ENCODE assay signal across 9 cellular contexts in genomic region chr11:119029069-119029339, GRCh38. TPM values are rescaled to one million over a fixed set of nuclear protein-coding genes. Genes with fewer than 3 reads are reported as not detected.
A peak's percentile ranks its signal among the peaks of the same experiment; 100 is the strongest.
DNase-seq lines count a peak whose midpoint lies in the region; FAIRE-seq and TF ChIP-seq lines count a peak whose summit lies in the region.
"Had no signal": no experiment of that assay in that cellular context is flagged by ENCODE, and none has a peak within 500 bp of the region (broad histone marks: within the 10 kb centered on the region; RNA-seq: fewer than 3 reads in every experiment).

No MANE protein-coding gene starts in this region.

- peaks cover 18% of the 10 kb centered on the region; the same call in 1 of the 2 replicates for H3F3A ChIP-seq in PC-9 (ENCODE audit: insufficient read depth, low read depth)

- TF ChIP-seq POLR2A in GM12891 (IDR thresholded peaks at IDR 0.05; ENCODE audit: low read depth, low read length) (no peak), prostate gland (IDR thresholded peaks at IDR 0.05) (no peak)

- no TSS peak for BruUV-seq in PC-9 (replicated peaks; lab: Mats Ljungman, UMichigan)

- H3K27me3 ChIP-seq in PC-9 (ENCODE audit: insufficient read depth, low read depth) (no peaks in the 10 kb centered on the region), prostate gland (replicated peaks; ENCODE audit: insufficient read depth) (no peaks in the 10 kb centered on the region)

- no peak for TF ChIP-seq CTCF in PC-9 (conservative IDR thresholded peaks at IDR 0.05)
- no peak for TF ChIP-seq CTCF in endothelial cell (IDR thresholded peaks at IDR 0.05; ENCODE audit: unreplicated experiment)
- TF ChIP-seq CTCF in prostate gland (IDR thresholded peaks at IDR 0.05) = no peak

- H3K4me3 Mint-ChIP-seq in endothelial cell (ENCODE audit: unreplicated experiment) = peak overlapping the region; percentile 79

- CTCF ChIA-PET in PC-9 (lab: Charles Lee) = interaction anchor here (0.5 kb wide), 1 partner anchor 175 kb away, joined by 6 read pairs; no protein-coding TSS in a partner anchor

- no peak for DNase-seq in GM12891 (ENCODE audit: insufficient read length, low spot score)
- no peak for DNase-seq in PC-9
- DNase-seq in endothelial cell (ENCODE audit: low spot score) = no peak
- no peak for DNase-seq in prostate gland (ENCODE audit: low spot score)
- no peak for DNase-seq in AG20443 (ENCODE audit: low spot score)
- no peak for DNase-seq in DMS79 treated with DMSO at 0.1 percent for 48 hours (lab: John Stamatoyannopoulos, UW)
- no peak for DNase-seq in NCI-H226
- no peak for DNase-seq in GDM1 (lab: John Stamatoyannopoulos, UW)
- DNase-seq: activated naive CD4-positive, alpha-beta T cell had no signal

- peaks cover 3% of the 10 kb centered on the region for H3K27me3 Mint-ChIP-seq in endothelial cell (ENCODE audit: unreplicated experiment)

- no peaks in the 10 kb centered on the region for H3K9me2 ChIP-seq in PC-9 (ENCODE audit: insufficient read depth)

- intact Hi-C loops in PC-9 (cut with micrococcal nuclease; ENCODE audit: unreplicated experiment) = no loop called here
- intact Hi-C loops in prostate gland (cut with DNase I) = no loop called here

- no peak overlapping the region for H3K27ac ChIP-seq in PC-9
- H3K27ac ChIP-seq in prostate gland = peak overlapping the region; percentile 91 to 93

- H3K9me3 ChIP-seq in PC-9 (ENCODE audit: insufficient read depth, low read depth) (no peaks in the 10 kb centered on the region), prostate gland (no peaks in the 10 kb centered on the region)

- H3K4me1 Mint-ChIP-seq in endothelial cell (ENCODE audit: unreplicated experiment) = peaks cover 28% of the 10 kb centered on the region

- H3K4me1 ChIP-seq in PC-9 (replicated peaks; ENCODE audit: insufficient read depth) (peaks cover 14% of the 10 kb centered on the region; the same call in 1 of the 2 replicates), prostate gland (replicated peaks) (peaks cover 17% of the 10 kb centered on the region)

- no peaks in the 10 kb centered on the region for H4K20me1 ChIP-seq in PC-9 (ENCODE audit: insufficient read depth)

- no peaks in the 10 kb centered on the region for H3K9me3 Mint-ChIP-seq in endothelial cell (ENCODE audit: unreplicated experiment)

- H3K27ac Mint-ChIP-seq in endothelial cell (ENCODE audit: unreplicated experiment) = peak overlapping the region; percentile 48

- POLR2A ChIA-PET in PC-9 (lab: Charles Lee; ENCODE audit: unreplicated experiment) = no interaction called here

- H3K4me3 ChIP-seq in PC-9 (no peak overlapping the region), prostate gland (peak overlapping the region in 1 of 2 donors; percentile 75)

- 0 out of 2 replicates have a peak, but pooled peaks cover 15% of the 10 kb centered on the region for H3K36me3 ChIP-seq in PC-9 (ENCODE audit: low read depth)
- no peaks in the 10 kb centered on the region for H3K36me3 ChIP-seq in prostate gland

- no peak overlapping the region for H2AFZ ChIP-seq in PC-9

- peaks cover 15% of the 10 kb centered on the region for H3K36me3 Mint-ChIP-seq in endothelial cell (ENCODE audit: low read depth, unreplicated experiment)

- WGBS in prostate gland = 80% methylated on average over 1 of the region's 1 CpG

- peak overlapping the region; percentile 98; the same call in 1 of the 2 replicates for H3K4me2 ChIP-seq in PC-9

- H3K79me2 ChIP-seq in PC-9 (ENCODE audit: low read depth) = peaks cover 16% of the 10 kb centered on the region

- peak; percentile 57 for FAIRE-seq in GM12891 (lab: Jason Lieb, UNC)

TF ChIP-seq in GM12891, 5 proteins besides CTCF, POLR2A, EP300 and RAD21:
- no peak for TF ChIP-seq SPI1 (IDR thresholded peaks at IDR 0.05; ENCODE audit: low read depth, low read length)
TF ChIP-seq in GM12891: peak in this region for 0.

RNA-seq across cellular contexts. Expression of gene SLC37A4, which starts 1.7 kb away (rescaled TPM):
- 14.7 TPM for polyA plus RNA-seq in GM12891 (2012; ENCODE audit: low read depth, missing spikeins)
- total RNA-seq in PC-9 (2021) = 23.2 and 24.3 TPM in 2 replicates
- total RNA-seq in endothelial cell (ENCODE audit: unreplicated experiment) = 21.9 TPM
- 10 to 100 TPM; 36.2 to 58.7 TPM for total RNA-seq in prostate gland

RNA-seq across cellular contexts. Expression of gene TRAPPC4, which starts 10.4 kb away (rescaled TPM):
- 69.5 TPM for polyA plus RNA-seq in GM12891 (2012; ENCODE audit: low read depth, missing spikeins)
- total RNA-seq in PC-9 (2021) (49.2 and 51.4 TPM in 2 replicates), endothelial cell (ENCODE audit: unreplicated experiment) (60.4 TPM), prostate gland (10 to 100 TPM; 79.8 to 83.5 TPM)

RNA-seq across cellular contexts. Expression of gene RPS25, which starts 10.9 kb away (rescaled TPM):
- polyA plus RNA-seq in GM12891 (2012; ENCODE audit: low read depth, missing spikeins) = 4,068 TPM
- 954 and 984 TPM in 2 replicates for total RNA-seq in PC-9 (2021)
- 1,293 TPM for total RNA-seq in endothelial cell (ENCODE audit: unreplicated experiment)
- total RNA-seq in prostate gland = 1,000 to 10,000 TPM in 1 of 2 donors, 100 to 1,000 TPM in 1; 949 to 1,730 TPM

RNA-seq across cellular contexts. Expression of gene HYOU1, which starts 28.0 kb away (rescaled TPM):
- 63.6 TPM for polyA plus RNA-seq in GM12891 (2012; ENCODE audit: low read depth, missing spikeins)
- total RNA-seq in PC-9 (2021) (92.0 and 117 TPM in 2 replicates), endothelial cell (ENCODE audit: unreplicated experiment) (243 TPM), prostate gland (100 to 1,000 TPM; 115 to 149 TPM)

RNA-seq across cellular contexts. Expression of gene CENATAC, which starts 31.1 kb away (rescaled TPM):
- 7.1 TPM for polyA plus RNA-seq in GM12891 (2012; ENCODE audit: low read depth, missing spikeins)
- 61.7 and 73.9 TPM in 2 replicates for total RNA-seq in PC-9 (2021)
- 34.7 TPM for total RNA-seq in endothelial cell (ENCODE audit: unreplicated experiment)
- total RNA-seq in prostate gland = 10 to 100 TPM; 19.4 to 44.5 TPM
